In the genomic region with DNA sequence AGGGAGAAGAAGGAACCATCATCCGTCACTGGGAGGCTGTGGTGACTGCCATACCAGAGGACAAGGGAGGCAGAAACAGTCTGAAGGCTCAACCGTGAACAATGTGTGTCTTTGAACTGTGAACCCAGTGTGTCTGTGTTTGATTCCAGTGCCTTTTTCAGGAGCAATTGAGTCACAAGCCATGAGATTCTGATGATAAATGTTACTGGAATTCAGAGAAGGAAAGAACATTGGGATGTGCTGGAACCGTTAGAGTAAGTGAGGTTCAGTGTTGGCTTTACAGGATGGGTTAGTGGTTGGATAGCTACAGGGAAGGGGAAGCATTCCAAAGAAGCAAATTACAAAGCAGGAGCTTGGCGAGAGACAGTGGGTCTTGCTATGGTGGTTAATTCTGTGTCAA, we compare ENCODE assay signal across 27 cellular contexts.
"Had no signal": no experiment of that assay in that cellular context is flagged by ENCODE, and none has a peak within 500 bp of the region (broad histone marks: within the 10 kb centered on the region; RNA-seq: fewer than 3 reads in every experiment).

No MANE protein-coding gene starts in this region.

- H3K27ac ChIP-seq: dorsolateral prefrontal cortex, esophagus muscularis mucosa, ovary, prostate gland, right atrium auricular region, thyroid gland, upper lobe of right lung, VCaP had no signal

- H3K4me1 Mint-ChIP-seq: activated CD4-positive, alpha-beta memory T cell treated with anti-CD3 and anti-CD28 coated beads, Interleukin-2, amount 10 ng/mL, durations not matched to agents 7 days and 5 days; activated CD4-positive, alpha-beta T cell treated with anti-CD3 and anti-CD28 coated beads, Interleukin-2, amount 10 ng/mL, durations not matched to agents 24 days and 14 days; activated naive CD4-positive, alpha-beta T cell treated with anti-CD3 and anti-CD28 coated beads, Interleukin-2, amount 50 U/mL, for 24 hours; immature natural killer cell; natural killer cell had no signal

- DNase-seq: activated CD4-positive, alpha-beta memory T cell treated with anti-CD3 and anti-CD28 coated beads, Interleukin-2, amount 10 ng/mL, durations not matched to agents 7 days and 5 days; activated CD4-positive, alpha-beta T cell treated with anti-CD3 and anti-CD28 coated beads, Interleukin-2, amount 10 ng/mL, durations not matched to agents 24 days and 14 days; activated gamma-delta T cell; activated T-cell treated with anti-CD3 and anti-CD28 coated beads for 4 hours; anterior cingulate cortex; central memory CD4-positive, alpha-beta T cell; dorsolateral prefrontal cortex; effector memory CD8-positive, alpha-beta T cell; immature natural killer cell; kidney glomerular epithelial cell; left ventricle myocardium superior; mammary epithelial cell; natural killer cell; ovary; stimulated activated CD4-positive, alpha-beta T cell treated with anti-CD3 and anti-CD28 coated beads, Interleukin-12 subunit alpha, Interleukin-12 subunit beta, amount 100 ng/mL, for 4 hours; stimulated activated CD4-positive, alpha-beta T cell treated with anti-CD3 and anti-CD28 coated beads, Interleukin-4, amount 100 ng/mL, for 4 hours; stimulated activated naive CD8-positive, alpha-beta T cell treated with anti-CD3 and anti-CD28 coated beads, Interleukin-15, Interleukin-2, amounts not matched to agents 100 U/mL and 50 U/mL, for 24 hours; substantia nigra; thyroid gland; upper lobe of right lung had no signal

- H3K27ac Mint-ChIP-seq: activated CD4-positive, alpha-beta memory T cell treated with anti-CD3 and anti-CD28 coated beads, Interleukin-2, amount 10 ng/mL, durations not matched to agents 7 days and 5 days; activated CD4-positive, alpha-beta T cell treated with anti-CD3 and anti-CD28 coated beads, Interleukin-2, amount 10 ng/mL, durations not matched to agents 24 days and 14 days; activated naive CD4-positive, alpha-beta T cell treated with anti-CD3 and anti-CD28 coated beads, Interleukin-2, amount 50 U/mL, for 24 hours; effector memory CD8-positive, alpha-beta T cell; immature natural killer cell; mesothelial cell of epicardium; natural killer cell had no signal

- H3K4me3 ChIP-seq: dorsolateral prefrontal cortex, esophagus muscularis mucosa, ovary, prostate gland, right atrium auricular region, thyroid gland, upper lobe of right lung had no signal

- H3K9me3 ChIP-seq: esophagus muscularis mucosa, ovary, prostate gland, right atrium auricular region, thyroid gland, upper lobe of right lung had no signal

- H3K4me1 ChIP-seq: esophagus muscularis mucosa, prostate gland, right atrium auricular region, thyroid gland, upper lobe of right lung had no signal

- ATAC-seq: activated CD4-positive, CD25-positive, alpha-beta regulatory T cell treated with anti-CD3 and anti-CD28 coated beads, Interleukin-2, amount 50 U/mL, for 24 hours; effector memory CD8-positive, alpha-beta T cell; left ventricle myocardium superior; natural killer cell; stimulated activated naive CD8-positive, alpha-beta T cell treated with anti-CD3 and anti-CD28 coated beads, Interleukin-15, Interleukin-2, amounts not matched to agents 100 U/mL and 50 U/mL, for 24 hours; upper lobe of right lung had no signal

- H3K27me3 ChIP-seq: ovary, right atrium auricular region, thyroid gland, upper lobe of right lung had no signal

- H3K27me3 Mint-ChIP-seq: activated CD4-positive, alpha-beta memory T cell treated with anti-CD3 and anti-CD28 coated beads, Interleukin-2, amount 10 ng/mL, durations not matched to agents 7 days and 5 days; activated CD4-positive, alpha-beta T cell treated with anti-CD3 and anti-CD28 coated beads, Interleukin-2, amount 10 ng/mL, durations not matched to agents 24 days and 14 days; activated naive CD4-positive, alpha-beta T cell treated with anti-CD3 and anti-CD28 coated beads, Interleukin-2, amount 50 U/mL, for 24 hours; effector memory CD8-positive, alpha-beta T cell had no signal

- H3K36me3 ChIP-seq: esophagus muscularis mucosa, ovary, prostate gland, right atrium auricular region, thyroid gland, upper lobe of right lung had no signal

- H3K36me3 Mint-ChIP-seq: activated naive CD4-positive, alpha-beta T cell treated with anti-CD3 and anti-CD28 coated beads, Interleukin-2, amount 50 U/mL, for 24 hours; immature natural killer cell; mesothelial cell of epicardium; natural killer cell had no signal

- H3K4me3 Mint-ChIP-seq: activated CD4-positive, alpha-beta memory T cell treated with anti-CD3 and anti-CD28 coated beads, Interleukin-2, amount 10 ng/mL, durations not matched to agents 7 days and 5 days; activated CD4-positive, alpha-beta T cell treated with anti-CD3 and anti-CD28 coated beads, Interleukin-2, amount 10 ng/mL, durations not matched to agents 24 days and 14 days; activated naive CD4-positive, alpha-beta T cell treated with anti-CD3 and anti-CD28 coated beads, Interleukin-2, amount 50 U/mL, for 24 hours; effector memory CD8-positive, alpha-beta T cell; immature natural killer cell; mesothelial cell of epicardium; natural killer cell had no signal
